14 cellular contexts compared by ENCODE assay signal in the genomic region with DNA sequence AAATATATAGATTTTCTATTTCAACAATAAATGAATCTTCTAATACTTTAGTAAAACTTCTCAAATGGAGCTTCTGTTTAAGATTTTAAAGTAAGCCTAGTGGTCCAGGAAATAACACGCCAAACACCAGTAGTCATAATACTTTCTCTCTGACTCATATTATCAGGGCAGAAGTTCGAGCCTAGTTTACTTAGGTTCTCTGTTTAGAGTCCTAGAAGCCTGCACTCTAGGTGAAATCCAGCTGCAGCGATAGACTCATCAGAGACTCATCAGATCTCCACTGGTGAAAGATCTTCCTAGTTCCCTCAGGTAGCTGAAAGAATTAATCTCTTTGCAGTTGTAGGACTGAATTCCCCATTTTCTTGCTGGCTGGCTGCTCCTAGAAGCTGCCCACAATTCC.
"Had no signal": no experiment of that assay in that cellular context is flagged by ENCODE, and none has a peak within 500 bp of the region (broad histone marks: within the 10 kb centered on the region; RNA-seq: fewer than 3 reads in every experiment).

No MANE protein-coding gene starts in this region.

- H3K36me3 ChIP-seq: right atrium auricular region, transverse colon had no signal

- H3K27ac ChIP-seq: dorsolateral prefrontal cortex, right atrium auricular region, transverse colon had no signal

- ATAC-seq: esophagus mucosa; stimulated activated memory B cell treated with anti-CD40 and anti-IgM and Interleukin-4, amounts not matched to agents 10 μg/mL and 1 μg/mL and 100 μg/mL, for 72 hours; T-helper 17 cell had no signal

- H3K27me3 ChIP-seq: dorsolateral prefrontal cortex, right atrium auricular region, transverse colon had no signal

- H3K9me3 ChIP-seq: transverse colon had no signal

- DNase-seq: activated B cell treated with CpG ODN at 0.5 μM for 24 hours; activated CD4-positive, alpha-beta T cell treated with anti-CD3 and anti-CD28 coated beads, Interleukin-2, amount 10 ng/mL, durations not matched to agents 24 days and 14 days; activated effector memory CD4-positive, alpha-beta T cell treated with Interleukin-2 at 50 U/mL for 16 hours; dorsolateral prefrontal cortex; foreskin melanocyte; naive B cell; posterior cingulate gyrus; small intestine; T-helper 17 cell; transverse colon had no signal

- H3K4me3 ChIP-seq: dorsolateral prefrontal cortex, lung, right atrium auricular region, transverse colon had no signal

- H3K4me1 ChIP-seq: right atrium auricular region, transverse colon had no signal
